Comparison of ENCODE assay signal across 1 cellular context in the genomic region with DNA sequence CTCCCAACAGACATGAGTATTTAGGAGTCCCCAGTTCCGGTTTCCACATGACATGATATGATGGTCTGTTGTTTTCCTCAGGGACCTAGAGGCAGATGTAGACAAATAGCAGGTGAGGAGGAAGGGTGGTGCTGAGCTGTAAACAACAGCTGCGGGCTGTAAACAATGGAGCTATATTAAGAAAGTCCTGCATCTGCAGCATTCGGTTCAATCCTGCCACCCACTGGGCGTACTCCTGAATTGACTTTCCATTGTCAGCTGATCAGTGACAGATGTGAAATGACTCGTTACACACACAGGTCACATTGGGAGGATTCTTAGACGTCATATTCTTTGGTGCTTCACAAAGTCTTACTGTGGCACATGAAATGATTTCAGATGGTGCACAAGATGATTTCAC.
TF ChIP-seq lines count a peak whose summit lies in the region.

No MANE protein-coding gene starts in this region.

TF ChIP-seq in A549, 52 proteins besides CTCF, POLR2A, EP300 and RAD21 (continued from another document):
- TF ChIP-seq NR3C1 (IDR thresholded peaks at IDR 0.05) = no peak
- TF ChIP-seq CBX2 (IDR thresholded peaks at IDR 0.05; ENCODE audit: borderline replicate concordance, low read depth) = no peak
- TF ChIP-seq HOXB13 (CRISPR knock-in tag; IDR thresholded peaks at IDR 0.05; ENCODE audit: low read depth) = no peak
- no peak for TF ChIP-seq ZSCAN20 (CRISPR knock-in tag; IDR thresholded peaks at IDR 0.05)
- TF ChIP-seq, protein P1, sequence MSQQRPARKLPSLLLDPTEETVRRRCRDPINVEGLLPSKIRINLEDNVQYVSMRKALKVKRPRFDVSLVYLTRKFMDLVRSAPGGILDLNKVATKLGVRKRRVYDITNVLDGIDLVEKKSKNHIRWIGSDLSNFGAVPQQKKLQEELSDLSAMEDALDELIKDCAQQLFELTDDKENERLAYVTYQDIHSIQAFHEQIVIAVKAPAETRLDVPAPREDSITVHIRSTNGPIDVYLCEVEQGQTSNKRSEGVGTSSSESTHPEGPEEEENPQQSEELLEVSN (IDR thresholded peaks at IDR 0.05; ENCODE audit: borderline replicate concordance, low read depth) = no peak
- TF ChIP-seq, protein P2, sequence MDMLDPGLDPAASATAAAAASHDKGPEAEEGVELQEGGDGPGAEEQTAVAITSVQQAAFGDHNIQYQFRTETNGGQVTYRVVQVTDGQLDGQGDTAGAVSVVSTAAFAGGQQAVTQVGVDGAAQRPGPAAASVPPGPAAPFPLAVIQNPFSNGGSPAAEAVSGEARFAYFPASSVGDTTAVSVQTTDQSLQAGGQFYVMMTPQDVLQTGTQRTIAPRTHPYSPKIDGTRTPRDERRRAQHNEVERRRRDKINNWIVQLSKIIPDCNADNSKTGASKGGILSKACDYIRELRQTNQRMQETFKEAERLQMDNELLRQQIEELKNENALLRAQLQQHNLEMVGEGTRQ (IDR thresholded peaks at IDR 0.05) = no peak
- TF ChIP-seq TFCP2L1 (CRISPR knock-in tag; IDR thresholded peaks at IDR 0.05) = no peak
- TF ChIP-seq, protein P3, sequence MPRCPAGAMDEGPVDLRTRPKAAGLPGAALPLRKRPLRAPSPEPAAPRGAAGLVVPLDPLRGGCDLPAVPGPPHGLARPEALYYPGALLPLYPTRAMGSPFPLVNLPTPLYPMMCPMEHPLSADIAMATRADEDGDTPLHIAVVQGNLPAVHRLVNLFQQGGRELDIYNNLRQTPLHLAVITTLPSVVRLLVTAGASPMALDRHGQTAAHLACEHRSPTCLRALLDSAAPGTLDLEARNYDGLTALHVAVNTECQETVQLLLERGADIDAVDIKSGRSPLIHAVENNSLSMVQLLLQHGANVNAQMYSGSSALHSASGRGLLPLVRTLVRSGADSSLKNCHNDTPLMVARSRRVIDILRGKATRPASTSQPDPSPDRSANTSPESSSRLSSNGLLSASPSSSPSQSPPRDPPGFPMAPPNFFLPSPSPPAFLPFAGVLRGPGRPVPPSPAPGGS (IDR thresholded peaks at IDR 0.05) = no peak
- TF ChIP-seq NFE2L2 (conservative IDR thresholded peaks at IDR 0.05; ENCODE audit: low read length) = no peak
- no peak for TF ChIP-seq FOSB (CRISPR knock-in tag; IDR thresholded peaks at IDR 0.05)
- no peak for TF ChIP-seq ZC3H11A (IDR thresholded peaks at IDR 0.05)
